ENCODE assay signal across 20 cellular contexts in the genomic region with DNA sequence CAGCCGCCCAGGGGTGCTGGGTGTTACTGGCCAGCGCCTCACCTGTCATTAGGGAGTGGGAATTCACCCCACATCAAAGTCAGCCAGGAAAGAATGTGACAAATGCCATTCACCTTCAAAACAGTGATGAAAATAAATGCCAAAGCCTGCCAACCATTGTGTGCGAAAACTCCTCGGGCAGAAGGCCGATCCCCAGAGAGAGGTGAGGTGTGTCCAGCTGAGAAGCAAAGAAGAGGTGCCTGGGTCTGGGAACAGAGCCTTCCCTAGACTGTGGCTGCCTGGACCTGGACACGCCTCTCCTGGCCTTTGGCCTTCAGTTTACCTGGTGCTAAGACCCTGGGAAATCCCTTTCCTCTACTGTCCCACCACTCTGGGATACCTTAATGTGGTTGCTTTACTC.
DNase-seq lines count a peak whose midpoint lies in the region; ATAC-seq and TF ChIP-seq lines count a peak whose summit lies in the region.
"Had no signal": no experiment of that assay in that cellular context is flagged by ENCODE, and none has a peak within 500 bp of the region (broad histone marks: within the 10 kb centered on the region; RNA-seq: fewer than 3 reads in every experiment).

No MANE protein-coding gene starts in this region.

- H3K4me1 ChIP-seq in neuronal stem cell (ENCODE audit: control insufficient read depth in 2 of 2, insufficient read depth in 1 of 2, low read depth in 1 of 2, low read length in 2 of 2): no peaks in the 10 kb centered on the region
- H3K4me1 ChIP-seq: SJCRH30 had no signal

- no peak overlapping the region for H3K4ac ChIP-seq in neuronal stem cell (ENCODE audit: low read length)

- H3K14ac ChIP-seq in neuronal stem cell (ENCODE audit: low read length): no peak overlapping the region

- H3K4me3 ChIP-seq in neuronal stem cell (ENCODE audit: low read length in 2 of 2): no peak overlapping the region
- H3K4me3 ChIP-seq: SJCRH30 had no signal

- no peak overlapping the region for H3K23ac ChIP-seq in neuronal stem cell (ENCODE audit: low read depth, low read length, poor library complexity)

- CTCF ChIA-PET in HEK293T (lab: Yijun Ruan, JAX): no interaction called here

- no peaks in the 10 kb centered on the region for H3K79me1 ChIP-seq in neuronal stem cell (ENCODE audit: low read depth, low read length)

- H3K9ac ChIP-seq in neuronal stem cell (ENCODE audit: low read depth, low read length, poor library complexity): no peak overlapping the region

- peak overlapping the region; percentile 30 for H2AK5ac ChIP-seq in neuronal stem cell (ENCODE audit: low read depth, low read length)

- no peak overlapping the region for H3K18ac ChIP-seq in neuronal stem cell (ENCODE audit: low read length)

- H2BK15ac ChIP-seq in neuronal stem cell (ENCODE audit: low read length): no peak overlapping the region

- WGBS in neuronal stem cell (ENCODE audit: extremely low coverage in 2 of 2, insufficient read length in 2 of 2, insufficient replicate concordance in 1 of 2), 2 donors: no CpG with 5 or more reads among the region's 6 CpGs

- no peak overlapping the region for H2BK12ac ChIP-seq in neuronal stem cell (ENCODE audit: low read length)

- H3K4me2 ChIP-seq in neuronal stem cell (ENCODE audit: insufficient read depth, low read length, poor library complexity, severe bottlenecking): no peak overlapping the region

- no peak for ATAC-seq in HG03378 (IDR thresholded peaks at IDR 0.05; ENCODE audit: unreplicated experiment)

- no peak overlapping the region for H2AFZ ChIP-seq in neuronal stem cell (ENCODE audit: low read length)

- POLR2A ChIA-PET in HEK293T (lab: Yijun Ruan, JAX): no interaction called here

- H2BK5ac ChIP-seq in neuronal stem cell (ENCODE audit: low read length): no peak overlapping the region

- no peaks in the 10 kb centered on the region for H3K36me3 ChIP-seq in neuronal stem cell (replicated peaks in 1 of 2; ENCODE audit: control insufficient read depth in 2 of 2, insufficient read depth in 2 of 2, low read length in 2 of 2)
- H3K36me3 ChIP-seq: SJCRH30 had no signal

- H4K91ac ChIP-seq in neuronal stem cell (ENCODE audit: low read depth, low read length, poor library complexity): no peak overlapping the region

- H2BK120ac ChIP-seq in neuronal stem cell (ENCODE audit: low read depth, low read length): no peak overlapping the region

- H3K27me3 ChIP-seq in neuronal stem cell (ENCODE audit: control insufficient read depth in 3 of 3, insufficient read depth in 3 of 3, low read depth in 1 of 3, low read length in 3 of 3): no peaks in the 10 kb centered on the region
- H3K27me3 ChIP-seq: SJCRH30 had no signal

- no peaks in the 10 kb centered on the region for H3K9me3 ChIP-seq in neuronal stem cell (replicated peaks in 1 of 2; ENCODE audit: control insufficient read depth in 2 of 2, insufficient read depth in 1 of 2, low read depth in 1 of 2, low read length in 2 of 2)
- H3K9me3 ChIP-seq: SJCRH30 had no signal

- DNase-seq in AG20443 (ENCODE audit: low spot score): peak; percentile 7
- peak; percentile 1 for DNase-seq in HEK293T (ENCODE audit: extremely low spot score)
- peak; percentile 10 for DNase-seq in iPS-NIHi11 (ENCODE audit: low spot score)
- no peak for DNase-seq in neuronal stem cell (ENCODE audit: low spot score)
- no peak for DNase-seq in cerebellar nuclear complex (lab: John Stamatoyannopoulos, UW)
- no peak for DNase-seq in NCI-H510A (lab: John Stamatoyannopoulos, UW)
- no peak for DNase-seq in DMS 273 (lab: John Stamatoyannopoulos, UW; ENCODE audit: unreplicated experiment)
- DNase-seq: Calu3; CD8-positive, alpha-beta memory T cell; GDM1; H9; Karpas-422; NCI-H1694; NCI-H2081; NCI-H2171; NCI-H526; OCI-M1 had no signal

- H3K27ac ChIP-seq in neuronal stem cell (replicated peaks; ENCODE audit: low read length): no peak overlapping the region
- H3K27ac ChIP-seq: C4-2B, SJCRH30 had no signal

- no peak overlapping the region for H4K8ac ChIP-seq in neuronal stem cell (ENCODE audit: low read depth, low read length)

TF ChIP-seq in HEK293T, 16 proteins besides CTCF, POLR2A, EP300 and RAD21:
- TF ChIP-seq SUZ12 (IDR thresholded peaks at IDR 0.05): no peak
- no peak for TF ChIP-seq FOXA1 (IDR thresholded peaks at IDR 0.05)
- TF ChIP-seq, protein P1, sequence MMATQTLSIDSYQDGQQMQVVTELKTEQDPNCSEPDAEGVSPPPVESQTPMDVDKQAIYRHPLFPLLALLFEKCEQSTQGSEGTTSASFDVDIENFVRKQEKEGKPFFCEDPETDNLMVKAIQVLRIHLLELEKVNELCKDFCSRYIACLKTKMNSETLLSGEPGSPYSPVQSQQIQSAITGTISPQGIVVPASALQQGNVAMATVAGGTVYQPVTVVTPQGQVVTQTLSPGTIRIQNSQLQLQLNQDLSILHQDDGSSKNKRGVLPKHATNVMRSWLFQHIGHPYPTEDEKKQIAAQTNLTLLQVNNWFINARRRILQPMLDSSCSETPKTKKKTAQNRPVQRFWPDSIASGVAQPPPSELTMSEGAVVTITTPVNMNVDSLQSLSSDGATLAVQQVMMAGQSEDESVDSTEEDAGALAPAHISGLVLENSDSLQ (IDR thresholded peaks at IDR 0.05): no peak
- no peak for TF ChIP-seq TARDBP (IDR thresholded peaks at IDR 0.05)
- TF ChIP-seq SP1 (IDR thresholded peaks at IDR 0.05): no peak
- no peak for TF ChIP-seq FOXM1 (IDR thresholded peaks at IDR 0.05; ENCODE audit: borderline replicate concordance)
- no peak for TF ChIP-seq HDGF (IDR thresholded peaks at IDR 0.05; ENCODE audit: borderline replicate concordance)
- no peak for TF ChIP-seq L3MBTL2 (conservative IDR thresholded peaks at IDR 0.05)
- no peak for TF ChIP-seq BHLHE40 (IDR thresholded peaks at IDR 0.05; ENCODE audit: borderline replicate concordance)
- TF ChIP-seq CTBP1 (IDR thresholded peaks at IDR 0.05; ENCODE audit: borderline replicate concordance): no peak
- TF ChIP-seq LEF1 (IDR thresholded peaks at IDR 0.05; ENCODE audit: borderline replicate concordance): no peak
- no peak for TF ChIP-seq FOXK2 (IDR thresholded peaks at IDR 0.05)
- no peak for TF ChIP-seq ZNF384 (IDR thresholded peaks at IDR 0.05)
- no peak for TF ChIP-seq NFRKB (IDR thresholded peaks at IDR 0.05)
- no peak for TF ChIP-seq ARNT (IDR thresholded peaks at IDR 0.05)
- TF ChIP-seq ELF4 (IDR thresholded peaks at IDR 0.05): no peak

Comparison
In these comparisons a context has a peak if more than half of its experiments do, and no peak if none do; other contexts are left out.
1. DNase-seq: peak in AG20443 (single experiment), HEK293T (single experiment) and iPS-NIHi11 (single experiment); none in neuronal stem cell (single experiment), cerebellar nuclear complex (0 of 2), NCI-H510A (single experiment) and DMS 273 (single experiment).